17 cellular contexts compared by ENCODE assay signal in genomic region chr21:44078411-44078981, GRCh38. TPM values are rescaled to one million over a fixed set of nuclear protein-coding genes. Genes with fewer than 3 reads are reported as not detected.
DNase-seq lines count a peak whose midpoint lies in the region; ATAC-seq lines count a peak whose summit lies in the region.
"Had no signal": no experiment of that assay in that cellular context is flagged by ENCODE, and none has a peak within 500 bp of the region (broad histone marks: within the 10 kb centered on the region; RNA-seq: fewer than 3 reads in every experiment).

No MANE protein-coding gene starts in this region.

- no peaks in the 10 kb centered on the region for H3K27me3 ChIP-seq in NT2/D1 (ENCODE audit: insufficient read depth, insufficient read length)
- H3K27me3 ChIP-seq in MG63 = no peaks in the 10 kb centered on the region
- H3K27me3 ChIP-seq: upper lobe of left lung had no signal

- H3K4me1 Mint-ChIP-seq in activated T-cell treated with anti-CD3 and anti-CD28 coated beads, Interleukin-2, amount 50 U/mL, for 4 hours (ENCODE audit: low read depth) = peaks cover 62% of the 10 kb centered on the region
- peaks cover 79% of the 10 kb centered on the region for H3K4me1 Mint-ChIP-seq in stimulated activated effector memory CD8-positive, alpha-beta T cell treated with anti-CD3 and anti-CD28 coated beads, Interleukin-12 subunit alpha, Interleukin-12 subunit beta, amount 100 ng/mL, for 72 hours

- H3K9me3 ChIP-seq in NT2/D1 (ENCODE audit: insufficient read depth, low read length) = no peaks in the 10 kb centered on the region
- H3K9me3 ChIP-seq in MG63 = no peaks in the 10 kb centered on the region
- H3K9me3 ChIP-seq: upper lobe of left lung had no signal

- no peak for ATAC-seq in activated T-cell treated with anti-CD3 and anti-CD28 coated beads, Interleukin-2, amount 50 U/mL, for 4 hours
- peak; percentile 48 for ATAC-seq in stimulated activated effector memory CD8-positive, alpha-beta T cell treated with anti-CD3 and anti-CD28 coated beads, Interleukin-12 subunit alpha, Interleukin-12 subunit beta, amount 100 ng/mL, for 72 hours
- ATAC-seq: esophagus mucosa had no signal

- H3K9ac ChIP-seq in NT2/D1 (ENCODE audit: insufficient read length, low read depth) = no peak overlapping the region

- H3K27me3 Mint-ChIP-seq in activated T-cell treated with anti-CD3 and anti-CD28 coated beads, Interleukin-2, amount 50 U/mL, for 4 hours (ENCODE audit: low read depth) = no peaks in the 10 kb centered on the region
- H3K27me3 Mint-ChIP-seq: dendritic cell treated with granulocyte-macrophage colony-stimulating factor and Interleukin-4, amounts not matched to agents 40 ng/mL and 50 ng/mL, for 4 days had no signal

- H3K4me3 Mint-ChIP-seq in activated T-cell treated with anti-CD3 and anti-CD28 coated beads, Interleukin-2, amount 50 U/mL, for 4 hours = peak overlapping the region; percentile 3
- peak overlapping the region; percentile 39 for H3K4me3 Mint-ChIP-seq in stimulated activated effector memory CD8-positive, alpha-beta T cell treated with anti-CD3 and anti-CD28 coated beads, Interleukin-12 subunit alpha, Interleukin-12 subunit beta, amount 100 ng/mL, for 72 hours
- H3K4me3 Mint-ChIP-seq: dendritic cell treated with granulocyte-macrophage colony-stimulating factor and Interleukin-4, amounts not matched to agents 40 ng/mL and 50 ng/mL, for 4 days had no signal

- peak overlapping the region; percentile 79 for H3K27ac Mint-ChIP-seq in stimulated activated effector memory CD8-positive, alpha-beta T cell treated with anti-CD3 and anti-CD28 coated beads, Interleukin-12 subunit alpha, Interleukin-12 subunit beta, amount 100 ng/mL, for 72 hours

- H3K9me3 Mint-ChIP-seq in activated T-cell treated with anti-CD3 and anti-CD28 coated beads, Interleukin-2, amount 50 U/mL, for 4 hours = no peaks in the 10 kb centered on the region
- no peaks in the 10 kb centered on the region for H3K9me3 Mint-ChIP-seq in stimulated activated effector memory CD8-positive, alpha-beta T cell treated with anti-CD3 and anti-CD28 coated beads, Interleukin-12 subunit alpha, Interleukin-12 subunit beta, amount 100 ng/mL, for 72 hours
- H3K9me3 Mint-ChIP-seq: dendritic cell treated with granulocyte-macrophage colony-stimulating factor and Interleukin-4, amounts not matched to agents 40 ng/mL and 50 ng/mL, for 4 days had no signal

- H3K4me1 ChIP-seq in NT2/D1 (ENCODE audit: insufficient read depth, insufficient read length) = peaks cover 7% of the 10 kb centered on the region

- H3K4me3 ChIP-seq in NT2/D1 (ENCODE audit: insufficient read length, low read depth) (no peak overlapping the region), MG63 (no peak overlapping the region)
- H3K4me3 ChIP-seq: upper lobe of left lung had no signal

- DNase-seq in activated T-cell treated with anti-CD3 and anti-CD28 coated beads, Interleukin-2, amount 50 U/mL, for 4 hours = no peak
- DNase-seq in activated T-cell treated with anti-CD3 and anti-CD28 coated beads for 4 hours = no peak
- peak; percentile 66 for DNase-seq in NT2/D1 (ENCODE audit: low read depth, low spot score)
- peak; percentile 37 for DNase-seq in central memory CD4-positive, alpha-beta T cell
- no peak for DNase-seq in stimulated activated effector memory CD8-positive, alpha-beta T cell treated with anti-CD3 and anti-CD28 coated beads, Interleukin-12 subunit alpha, Interleukin-12 subunit beta, amount 100 ng/mL, for 72 hours (ENCODE audit: low spot score in 2 of 2)
- no peak for DNase-seq in A172 (ENCODE audit: low spot score)
- DNase-seq in MG63 = no peak
- DNase-seq in NAMALWA (ENCODE audit: low spot score) = no peak
- DNase-seq: activated CD8-positive, alpha-beta memory T cell treated with anti-CD3 and anti-CD28 coated beads, Interleukin-2, amount 50 U/mL, for 48 hours; glutamatergic neuron; GOT3; NCI-H2107; NCI-H774; stimulated activated CD4-positive, alpha-beta T cell treated with anti-CD3 and anti-CD28 coated beads, Interleukin-4, amount 100 ng/mL, for 24 hours; upper lobe of left lung had no signal

- peaks cover 63% of the 10 kb centered on the region for H3K36me3 Mint-ChIP-seq in activated T-cell treated with anti-CD3 and anti-CD28 coated beads, Interleukin-2, amount 50 U/mL, for 4 hours (ENCODE audit: insufficient read depth)
- H3K36me3 Mint-ChIP-seq in stimulated activated effector memory CD8-positive, alpha-beta T cell treated with anti-CD3 and anti-CD28 coated beads, Interleukin-12 subunit alpha, Interleukin-12 subunit beta, amount 100 ng/mL, for 72 hours = peaks cover 100% of the 10 kb centered on the region

- H3K36me3 ChIP-seq in NT2/D1 (ENCODE audit: insufficient read depth, insufficient read length, low read length) = peaks cover 94% of the 10 kb centered on the region
- H3K36me3 ChIP-seq in MG63 = peaks cover 79% of the 10 kb centered on the region

RNA-seq across cellular contexts. Expression of gene PWP2, which starts 28.7 kb away (rescaled TPM):
- total RNA-seq in activated T-cell treated with anti-CD3 and anti-CD28 coated beads, Interleukin-2, amount 50 U/mL, for 4 hours = 100 to 1,000 TPM in 1 of 3 donors, 10 to 100 TPM in 2; 24.6 to 145 (median 27.1) TPM
- 44.4 and 56.9 TPM in 2 replicates for total RNA-seq in A172 (2014; rRNA removed; shearing (Covaris generic))
- 45.2 and 51.7 TPM in 2 replicates for total RNA-seq in MG63 (2014; rRNA removed; shearing (Covaris generic); ENCODE audit: low replicate concordance)

RNA-seq across cellular contexts. Expression of gene GATD3, which starts 55.0 kb away (rescaled TPM):
- 10 to 100 TPM in 1 of 3 donors, 1 to 10 TPM in 2; 7.3 to 63.8 (median 9.3) TPM for total RNA-seq in activated T-cell treated with anti-CD3 and anti-CD28 coated beads, Interleukin-2, amount 50 U/mL, for 4 hours
- total RNA-seq in A172 (2014; rRNA removed; shearing (Covaris generic)) = 58.8 and 66.8 TPM in 2 replicates
- total RNA-seq in MG63 (2014; rRNA removed; shearing (Covaris generic); ENCODE audit: low replicate concordance) = 41.1 and 42.6 TPM in 2 replicates

Comparison
In these comparisons a context has a peak if more than half of its experiments do, and no peak if none do; other contexts are left out.
1. DNase-seq: peak in NT2/D1 (single experiment) and central memory CD4-positive, alpha-beta T cell (single experiment); none in activated T-cell treated with anti-CD3 and anti-CD28 coated beads, Interleukin-2, amount 50 U/mL, for 4 hours (single experiment), activated T-cell treated with anti-CD3 and anti-CD28 coated beads for 4 hours (single experiment), stimulated activated effector memory CD8-positive, alpha-beta T cell treated with anti-CD3 and anti-CD28 coated beads, Interleukin-12 subunit alpha, Interleukin-12 subunit beta, amount 100 ng/mL, for 72 hours (0 of 2), A172 (single experiment), MG63 (single experiment) and NAMALWA (single experiment).